In genomic region chr19:48999481-49000325, GRCh38 we compare ENCODE assay signal across 8 cellular contexts. TPM values are rescaled to one million over a fixed set of nuclear protein-coding genes. Genes with fewer than 3 reads are reported as not detected.
DNase-seq lines count a peak whose midpoint lies in the region; ATAC-seq, FAIRE-seq and TF ChIP-seq lines count a peak whose summit lies in the region.

No MANE protein-coding gene starts in this region.

- TF ChIP-seq CTCF in GM12864 (IDR thresholded peaks at IDR 0.05; ENCODE audit: low read depth, low read length, missing control alignments) (peak; percentile 91), epithelial cell of proximal tubule (conservative IDR thresholded peaks at IDR 0.05; ENCODE audit: low read depth, low read length) (peak; percentile 80), pancreas (IDR thresholded peaks at IDR 0.05) (peak; percentile 17 to 34 (median 30))

- H3K4me1 ChIP-seq in pancreas = peaks cover 0 to 2% (median under 1%) of the 10 kb centered on the region in 3 donors

- H3K27ac ChIP-seq in pancreas = no peak overlapping the region

- WGBS in pancreas, 2 donors = 55 to 58% methylated on average over 16 of the region's 16 CpGs

- H3K27me3 ChIP-seq in pancreas = no peaks in the 10 kb centered on the region

- peak; percentile 53 to 83 (median 78) for ATAC-seq in pancreas

- H3K4me3 ChIP-seq in GM12864 (ENCODE audit: low read depth, low read length) (no peak overlapping the region), epithelial cell of proximal tubule (ENCODE audit: low read depth, low read length) (no peak overlapping the region), pancreas (no peak overlapping the region)

- H3K36me3 ChIP-seq in pancreas = peaks cover 0 to 7% (median 0%) of the 10 kb centered on the region in 3 donors

- intact Hi-C loops in pancreas (cut with DNase I) = no loop called here

- H3K9me3 ChIP-seq in pancreas = no peaks in the 10 kb centered on the region

- FAIRE-seq in pancreas (lab: Jason Lieb, UNC) = no peak

- DNase-seq in GM12864 (ENCODE audit: low read depth) (no peak), NCI-H1694 (lab: John Stamatoyannopoulos, UW) (peak; percentile 68), epithelial cell of proximal tubule (ENCODE audit: low read depth) (no peak), pancreas (peak in 3 of 6 donors; percentile 58 to 76 (median 62)), T1000 (lab: John Stamatoyannopoulos, UW) (no peak), NCI-H2171 (lab: John Stamatoyannopoulos, UW) (no peak)
- peak; percentile 84 for DNase-seq in activated CD8-positive, alpha-beta memory T cell treated with anti-CD3 and anti-CD28 coated beads for 24 hours
- no peak for DNase-seq in NK-92 treated with Interleukin-12 subunit alpha and Interleukin-12 subunit beta, amount 100 ng/mL, for 24 hours (lab: John Stamatoyannopoulos, UW)

RNA-seq across cellular contexts. Expression of gene RUVBL2, which starts 6.0 kb away (rescaled TPM):
- total RNA-seq in epithelial cell of proximal tubule = 212 and 389 TPM in 2 replicates
- 10 to 100 TPM; 17.0 to 38.0 (median 29.1) TPM for total RNA-seq in pancreas
- polyA plus RNA-seq in pancreas = 10 to 100 TPM; 43.9 to 44.9 TPM

RNA-seq across cellular contexts. Expression of gene GYS1, which starts 6.6 kb away (rescaled TPM):
- total RNA-seq in epithelial cell of proximal tubule (42.2 and 42.4 TPM in 2 replicates), pancreas (10 to 100 TPM in 4 of 6 donors, 1 to 10 TPM in 2; 7.3 to 14.6 (median 12.2) TPM)
- polyA plus RNA-seq in pancreas = 10 to 100 TPM; 14.5 to 18.2 TPM

RNA-seq across cellular contexts. Expression of gene LHB, which starts 17.2 kb away (rescaled TPM):
- total RNA-seq in epithelial cell of proximal tubule (3.6 TPM in 1 of 2 replicates, not detected in the other), pancreas (1 to 10 TPM in 5 of 6 donors, under 1 TPM in 1; 0.98 to 6.6 (median 3.5) TPM)
- polyA plus RNA-seq in pancreas = 10 to 100 TPM; 30.1 to 54.4 TPM

RNA-seq across cellular contexts. Expression of gene CGB3, which starts 24.4 kb away (rescaled TPM):
- total RNA-seq in epithelial cell of proximal tubule (not detected in 2 replicates), pancreas (not detected)
- not detected for polyA plus RNA-seq in pancreas

RNA-seq across cellular contexts. Expression of gene CGB2, which starts 32.0 kb away (rescaled TPM):
- total RNA-seq in epithelial cell of proximal tubule (not detected in 2 replicates), pancreas (not detected)
- not detected for polyA plus RNA-seq in pancreas

Comparison
In these comparisons a context has a peak if more than half of its experiments do, and no peak if none do; other contexts are left out.
1. DNase-seq: peak in NCI-H1694 (single experiment) and activated CD8-positive, alpha-beta memory T cell treated with anti-CD3 and anti-CD28 coated beads for 24 hours (single experiment); none in GM12864 (single experiment), epithelial cell of proximal tubule (single experiment), NK-92 treated with Interleukin-12 subunit alpha and Interleukin-12 subunit beta, amount 100 ng/mL, for 24 hours (single experiment), T1000 (single experiment) and NCI-H2171 (single experiment).
2. CTCF ChIP-seq: peak in every context shown above with its lines; median percentile 91 in GM12864; 80 in epithelial cell of proximal tubule; 30 in pancreas.